12 cellular contexts compared by ENCODE assay signal in the genomic region with DNA sequence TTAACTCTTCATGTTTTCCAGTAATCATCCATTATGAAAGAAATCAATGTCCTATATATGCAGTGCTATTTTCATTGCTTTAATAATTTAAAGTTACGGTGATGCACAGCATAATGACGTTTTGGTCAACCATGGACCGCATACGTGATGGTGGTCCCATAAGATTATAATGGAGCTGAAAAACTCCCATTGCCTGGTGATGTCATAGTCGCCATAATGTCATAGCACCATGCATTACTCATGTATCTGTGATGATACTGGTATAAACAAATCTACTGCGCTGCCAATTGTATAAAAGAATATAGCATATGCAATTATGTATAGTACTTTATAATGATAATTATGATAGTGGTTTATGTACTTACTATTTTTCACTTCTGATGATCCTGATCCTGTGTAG. TPM values are rescaled to one million over a fixed set of nuclear protein-coding genes. Genes with fewer than 3 reads are reported as not detected.
"Had no signal": no experiment of that assay in that cellular context is flagged by ENCODE, and none has a peak within 500 bp of the region (broad histone marks: within the 10 kb centered on the region; RNA-seq: fewer than 3 reads in every experiment).

No MANE protein-coding gene starts in this region.

- H2AFZ ChIP-seq: GM23248, GM23338 had no signal

- H3K9ac ChIP-seq: GM23248 had no signal

- H3K9me3 ChIP-seq: HAP-1 had no signal

- FAIRE-seq: H1, H54 had no signal

- ATAC-seq: GM23338, HCT116 had no signal

- DNase-seq: GM23248, GOT3, H7, H9, HCEC 1CT, HFFc6 had no signal

- H3K4me2 ChIP-seq: GM23338 had no signal

- H3K4me3 ChIP-seq: GM23248, GM23338, HAP-1 had no signal

- H3K27ac ChIP-seq: GM23248 had no signal

RNA-seq across cellular contexts. Expression of a gene that starts 42.3 kb away (rescaled TPM):
- total RNA-seq: GM23248, GM23338, H4, H9, HFFc6 had no signal
- polyA plus RNA-seq: GM23248, GM23338 had no signal
